ENCODE assay signal across 8 cellular contexts in the genomic region with DNA sequence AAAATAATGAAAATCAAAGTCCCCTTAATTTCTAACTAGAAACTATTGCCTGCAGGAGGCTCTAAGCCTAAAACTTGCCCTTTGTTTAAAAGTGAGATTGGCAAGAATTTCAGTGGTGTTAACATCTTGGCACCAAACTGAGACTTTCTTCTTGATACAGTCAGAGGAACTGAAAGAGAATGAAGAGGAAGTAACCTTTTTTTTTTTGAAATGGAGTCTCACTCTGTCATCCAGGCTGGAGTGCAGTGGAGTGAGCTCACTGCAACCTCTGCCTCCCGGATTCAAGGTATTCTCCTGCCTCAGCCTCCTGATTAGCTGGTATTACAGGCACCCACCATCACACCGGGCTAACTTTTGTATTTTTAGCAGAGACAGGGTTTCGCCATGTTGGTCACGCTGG. TPM values are rescaled to one million over a fixed set of nuclear protein-coding genes. Genes with fewer than 3 reads are reported as not detected.
DNase-seq lines count a peak whose midpoint lies in the region; ATAC-seq, FAIRE-seq and TF ChIP-seq lines count a peak whose summit lies in the region.

No MANE protein-coding gene starts in this region.

- no TSS peak for BruUV-seq in HepG2 (replicated peaks; lab: Mats Ljungman, UMichigan)

- TF ChIP-seq CTCF in epithelial cell of proximal tubule (conservative IDR thresholded peaks at IDR 0.05; ENCODE audit: low read depth, low read length): no peak
- no peak for TF ChIP-seq CTCF in HepG2 (CRISPR knock-in tag; IDR thresholded peaks at IDR 0.05)

- WGBS in HepG2 (ENCODE audit: low lambda C conversion rate): 96% methylated on average over 4 of the region's 4 CpGs

- in situ Hi-C loops in HepG2 (cut with HindIII; ENCODE audit: extremely low pct_ligation_motif_present, low pct_unique_long_range_greater_than_20kb): loop anchor here (25.0 kb wide), 1 partner anchor 484 kb away; no protein-coding TSS in a partner anchor

- DNase-seq in CD1c-positive myeloid dendritic cell (ENCODE audit: extremely low spot score): peak; percentile 80
- no peak for DNase-seq in epithelial cell of proximal tubule (ENCODE audit: low read depth)
- DNase-seq in HCEC 1CT: no peak
- DNase-seq in HepG2 (ENCODE audit: low spot score): no peak
- no peak for DNase-seq in stimulated activated CD4-positive, alpha-beta T cell treated with anti-CD3 and anti-CD28 coated beads, Interleukin-12 subunit alpha, Interleukin-12 subunit beta, amount 100 ng/mL, for 4 hours
- DNase-seq in sciatic nerve (ENCODE audit: low spot score): no peak

- no peak for TF ChIP-seq POLR2A in HepG2 (IDR thresholded peaks at IDR 0.05; ENCODE audit: insufficient read depth in 1 of 2, low read depth in 2 of 2, low read length in 2 of 2)

- POLR2A ChIA-PET in HepG2 (lab: Yijun Ruan, JAX): no interaction called here

- H3K27me3 ChIP-seq in HUES48 (ENCODE audit: control insufficient read depth, insufficient read depth, low read length) (no peaks in the 10 kb centered on the region), HepG2 (ENCODE audit: control insufficient read depth in 1 of 2, insufficient read depth in 2 of 2, low read length in 2 of 2) (no peaks in the 10 kb centered on the region; a peak in 1 of 5 replicates)

- H4K20me1 ChIP-seq in HepG2 (ENCODE audit: insufficient read depth, low read length): no peaks in the 10 kb centered on the region

- peak; percentile 58 for ATAC-seq in GM21528 (IDR thresholded peaks at IDR 0.05; ENCODE audit: low FRiP score, unreplicated experiment)
- no peak for ATAC-seq in HepG2
- ATAC-seq in sciatic nerve: no peak

- TF ChIP-seq EP300 in HepG2 (IDR thresholded peaks at IDR 0.05; ENCODE audit: low read depth in 2 of 2, low read length in 2 of 2) (no peak), HepG2 (CRISPR knock-in tag; IDR thresholded peaks at IDR 0.05; ENCODE audit: borderline replicate concordance) (no peak)

- no peak for TF ChIP-seq RAD21 in HepG2 (CRISPR knock-in tag; IDR thresholded peaks at IDR 0.05)

- no peak overlapping the region for H2AFZ ChIP-seq in HepG2 (ENCODE audit: low read length)

- H3K9ac ChIP-seq in HUES48 (ENCODE audit: low read depth, low read length) (no peak overlapping the region; the same call in 1 of the 2 replicates), HepG2 (ENCODE audit: insufficient read depth, low read depth, low read length) (no peak overlapping the region)

- no peaks in the 10 kb centered on the region for H3K36me3 ChIP-seq in HUES48 (ENCODE audit: control insufficient read depth, insufficient read depth, low read length)
- H3K36me3 ChIP-seq in HepG2 (replicated peaks in 1 of 2; ENCODE audit: control insufficient read depth in 1 of 2, insufficient read depth in 2 of 2, low read length in 2 of 2): no peaks in the 10 kb centered on the region

- peak overlapping the region; percentile 32 for H3K27ac ChIP-seq in HUES48 (ENCODE audit: low read depth, low read length)
- H3K27ac ChIP-seq in HepG2 (ENCODE audit: extremely low read length, insufficient read depth, low read length): no peak overlapping the region

- H3K9me3 ChIP-seq in HUES48 (ENCODE audit: control insufficient read depth, insufficient read depth, low read length) (no peaks in the 10 kb centered on the region), HepG2 (ENCODE audit: low read length) (no peaks in the 10 kb centered on the region)

- peaks cover 18% of the 10 kb centered on the region for H3K79me2 ChIP-seq in HepG2 (ENCODE audit: insufficient read depth, low read length)

- H3K4me1 ChIP-seq in HUES48 (ENCODE audit: control insufficient read depth, insufficient read depth, low read length): peaks cover 36% of the 10 kb centered on the region
- H3K4me1 ChIP-seq in HepG2 (ENCODE audit: insufficient read depth, low read length): peaks cover 14% of the 10 kb centered on the region

- CTCF ChIA-PET in HepG2 (lab: Yijun Ruan, JAX; ENCODE audit: low intra/inter-chr PET ratio, low total read pairs): no interaction called here

- H3K4me3 ChIP-seq in HUES48 (ENCODE audit: low read depth, low read length) (no peak overlapping the region), epithelial cell of proximal tubule (ENCODE audit: low read depth, low read length) (peak overlapping the region; percentile 26), HepG2 (replicated peaks in 1 of 3; ENCODE audit: insufficient read depth in 1 of 3, low read depth in 2 of 3, low read length in 3 of 3) (no peak overlapping the region)

- intact Hi-C loops in HepG2 (cut with micrococcal nuclease; ENCODE audit: unreplicated experiment): no loop called here
- intact Hi-C loops in sciatic nerve (cut with DNase I): no loop called here

- H3K4me2 ChIP-seq in HepG2 (ENCODE audit: low read depth, low read length): no peak overlapping the region

- no peak for FAIRE-seq in HepG2 (lab: Jason Lieb, UNC)

TF ChIP-seq in HepG2, 621 proteins besides CTCF, POLR2A, EP300 and RAD21 (continues in another document):
- TF ChIP-seq KLF9 (CRISPR knock-in tag; IDR thresholded peaks at IDR 0.05; ENCODE audit: low read depth): no peak
- TF ChIP-seq SYNCRIP (IDR thresholded peaks at IDR 0.05; ENCODE audit: insufficient read depth, low read depth, low read length): no peak
- no peak for TF ChIP-seq ZNF530 (CRISPR knock-in tag; IDR thresholded peaks at IDR 0.05; ENCODE audit: low read depth)
- TF ChIP-seq, protein P1, sequence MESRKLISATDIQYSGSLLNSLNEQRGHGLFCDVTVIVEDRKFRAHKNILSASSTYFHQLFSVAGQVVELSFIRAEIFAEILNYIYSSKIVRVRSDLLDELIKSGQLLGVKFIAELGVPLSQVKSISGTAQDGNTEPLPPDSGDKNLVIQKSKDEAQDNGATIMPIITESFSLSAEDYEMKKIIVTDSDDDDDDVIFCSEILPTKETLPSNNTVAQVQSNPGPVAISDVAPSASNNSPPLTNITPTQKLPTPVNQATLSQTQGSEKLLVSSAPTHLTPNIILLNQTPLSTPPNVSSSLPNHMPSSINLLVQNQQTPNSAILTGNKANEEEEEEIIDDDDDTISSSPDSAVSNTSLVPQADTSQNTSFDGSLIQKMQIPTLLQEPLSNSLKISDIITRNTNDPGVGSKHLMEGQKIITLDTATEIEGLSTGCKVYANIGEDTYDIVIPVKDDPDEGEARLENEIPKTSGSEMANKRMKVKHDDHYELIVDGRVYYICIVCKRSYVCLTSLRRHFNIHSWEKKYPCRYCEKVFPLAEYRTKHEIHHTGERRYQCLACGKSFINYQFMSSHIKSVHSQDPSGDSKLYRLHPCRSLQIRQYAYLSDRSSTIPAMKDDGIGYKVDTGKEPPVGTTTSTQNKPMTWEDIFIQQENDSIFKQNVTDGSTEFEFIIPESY (CRISPR knock-in tag; IDR thresholded peaks at IDR 0.05): no peak

RNA-seq across cellular contexts. Expression of gene DOP1A, which starts 3.6 kb away (rescaled TPM):
- total RNA-seq in epithelial cell of proximal tubule (4.4 and 8.5 TPM in 2 replicates), HepG2 (2016; rRNA removed; fragmentation: Illumina TruSeq; extraction: Trizol) (16.7 and 18.9 TPM in 2 replicates), sciatic nerve (42.7 TPM)
- total RNA-seq in HepG2 (2016; cell fraction: cytosol; rRNA removed; fragmentation: Illumina TruSeq; extraction: Trizol; ENCODE audit: low read depth): 1.5 and 2.3 TPM in 2 replicates
- 14.9 and 22.1 TPM in 2 replicates for total RNA-seq in HepG2 (2016; cell fraction: insoluble cytoplasmic fraction; rRNA removed; fragmentation: Illumina TruSeq; extraction: Trizol)
- 3.9 and 4.7 TPM in 2 replicates for total RNA-seq in HepG2 (2016; cell fraction: membrane; rRNA removed; fragmentation: Illumina TruSeq; extraction: Trizol)
- total RNA-seq in HepG2 (2016; cell fraction: nucleus; rRNA removed; fragmentation: Illumina TruSeq; extraction: Trizol): 30.0 and 33.1 TPM in 2 replicates
- 4.2 and 5.2 TPM in 2 replicates for polyA plus RNA-seq in HepG2 (2011; rRNA removed)
- polyA plus RNA-seq in HepG2 (2011; cell fraction: cytosol; rRNA removed): 1.4 and 3.4 TPM in 2 replicates
- 7.5 and 10.8 TPM in 2 replicates for polyA plus RNA-seq in HepG2 (2011; cell fraction: nucleus; rRNA removed)
- 3.9 and 7.2 TPM in 2 replicates for polyA plus RNA-seq in HepG2 (2012)
- 0.24 and 0.29 TPM in 2 replicates for polyA plus RNA-seq in HepG2 (2016; cell fraction: cytosol; fragmentation: Illumina TruSeq; extraction: Trizol; ENCODE audit: low read depth)
- 6.5 and 6.8 TPM in 2 replicates for polyA plus RNA-seq in HepG2 (2016; cell fraction: insoluble cytoplasmic fraction; fragmentation: Illumina TruSeq; extraction: Trizol; ENCODE audit: low read depth)
- 0.56 and 0.57 TPM in 2 replicates for polyA plus RNA-seq in HepG2 (2016; cell fraction: membrane; fragmentation: Illumina TruSeq; extraction: Trizol; ENCODE audit: low read depth)
- 13.6 and 20.3 TPM in 2 replicates for polyA plus RNA-seq in HepG2 (2016; cell fraction: nucleus; fragmentation: Illumina TruSeq; extraction: Trizol; ENCODE audit: insufficient read depth, low read depth)
- 10.2 and 12.9 TPM in 2 replicates for polyA minus RNA-seq in HepG2 (2011; rRNA and poly(A)+ RNA removed; ENCODE audit: low replicate concordance)
- 9.6 and 10.1 TPM in 2 replicates for polyA minus RNA-seq in HepG2 (2011; cell fraction: cytosol; rRNA and poly(A)+ RNA removed)
- 33.6 and 43.5 TPM in 2 replicates for polyA minus RNA-seq in HepG2 (2011; cell fraction: nucleus; rRNA and poly(A)+ RNA removed)

RNA-seq across cellular contexts. Expression of gene UBE3D, which starts 5.4 kb away (rescaled TPM):
- 5.9 and 8.2 TPM in 2 replicates for total RNA-seq in epithelial cell of proximal tubule
- total RNA-seq in HepG2 (2016; rRNA removed; fragmentation: Illumina TruSeq; extraction: Trizol): 11.4 and 12.3 TPM in 2 replicates
- total RNA-seq in HepG2 (2016; cell fraction: cytosol; rRNA removed; fragmentation: Illumina TruSeq; extraction: Trizol; ENCODE audit: low read depth): 14.8 and 15.3 TPM in 2 replicates
- 10.2 and 14.5 TPM in 2 replicates for total RNA-seq in HepG2 (2016; cell fraction: insoluble cytoplasmic fraction; rRNA removed; fragmentation: Illumina TruSeq; extraction: Trizol)
- total RNA-seq in HepG2 (2016; cell fraction: membrane; rRNA removed; fragmentation: Illumina TruSeq; extraction: Trizol): 11.2 and 12.0 TPM in 2 replicates
- 19.3 and 19.9 TPM in 2 replicates for total RNA-seq in HepG2 (2016; cell fraction: nucleus; rRNA removed; fragmentation: Illumina TruSeq; extraction: Trizol)
- 3.4 and 5.1 TPM in 2 replicates for polyA plus RNA-seq in HepG2 (2011; rRNA removed)
- 2.8 and 3.6 TPM in 2 replicates for polyA plus RNA-seq in HepG2 (2011; cell fraction: cytosol; rRNA removed)
- 2.6 and 2.7 TPM in 2 replicates for polyA plus RNA-seq in HepG2 (2011; cell fraction: nucleus; rRNA removed)
- 4.1 and 4.3 TPM in 2 replicates for polyA plus RNA-seq in HepG2 (2012)
- polyA plus RNA-seq in HepG2 (2016; cell fraction: cytosol; fragmentation: Illumina TruSeq; extraction: Trizol; ENCODE audit: low read depth): 3.1 and 3.8 TPM in 2 replicates
- polyA plus RNA-seq in HepG2 (2016; cell fraction: insoluble cytoplasmic fraction; fragmentation: Illumina TruSeq; extraction: Trizol; ENCODE audit: low read depth): 9.8 and 11.2 TPM in 2 replicates
- 5.6 and 6.4 TPM in 2 replicates for polyA plus RNA-seq in HepG2 (2016; cell fraction: membrane; fragmentation: Illumina TruSeq; extraction: Trizol; ENCODE audit: low read depth)
- 6.4 and 7.3 TPM in 2 replicates for polyA plus RNA-seq in HepG2 (2016; cell fraction: nucleus; fragmentation: Illumina TruSeq; extraction: Trizol; ENCODE audit: insufficient read depth, low read depth)
- polyA minus RNA-seq in HepG2 (2011; rRNA and poly(A)+ RNA removed; ENCODE audit: low replicate concordance): 4.1 and 4.5 TPM in 2 replicates
- 3.8 and 4.3 TPM in 2 replicates for polyA minus RNA-seq in HepG2 (2011; cell fraction: cytosol; rRNA and poly(A)+ RNA removed)
- polyA minus RNA-seq in HepG2 (2011; cell fraction: nucleus; rRNA and poly(A)+ RNA removed): 23.1 and 23.9 TPM in 2 replicates
- total RNA-seq in sciatic nerve: 11.3 TPM
